4 cellular contexts compared by ENCODE assay signal in the genomic region with DNA sequence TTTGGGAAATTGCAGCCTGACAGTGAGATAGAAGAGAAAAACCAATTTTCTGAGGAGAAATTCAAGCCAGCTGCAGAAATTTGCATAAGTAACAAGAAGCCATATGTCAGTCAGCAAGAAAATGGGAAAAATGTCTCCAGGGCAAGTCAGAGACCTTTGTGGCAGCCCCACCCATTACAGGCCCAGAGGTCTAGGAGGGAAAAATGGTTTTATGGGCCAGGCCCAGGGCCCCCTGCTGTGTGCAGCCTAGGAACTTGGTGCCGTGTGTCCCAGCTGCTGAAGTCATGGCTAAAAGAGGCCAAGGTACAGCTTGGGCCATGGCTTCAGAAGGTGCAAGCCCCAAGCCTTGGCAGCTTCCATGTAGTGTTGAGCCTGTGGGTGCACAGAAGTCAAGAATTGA.
DNase-seq lines count a peak whose midpoint lies in the region; ATAC-seq, FAIRE-seq and TF ChIP-seq lines count a peak whose summit lies in the region.
"Not testable (repeated sequence)": the region's sequence is repeated elsewhere in the genome, so short reads cannot be mapped to it uniquely, and the experiment has no call there.

No MANE protein-coding gene starts in this region.

- H3K27ac ChIP-seq in A549; HEK293 (ENCODE audit: extremely low read depth, low read depth, low read length); HepG2 (ENCODE audit: extremely low read length, insufficient read depth, low read length): not testable (repeated sequence)

- not testable (repeated sequence) for H3K9me3 ChIP-seq in A549; HEK293 (ENCODE audit: control insufficient read depth, insufficient read depth, low read depth, low read length); HepG2 (ENCODE audit: low read length)

- in situ Hi-C loops in HepG2 (cut with HindIII; ENCODE audit: extremely low pct_ligation_motif_present, low pct_unique_long_range_greater_than_20kb), result not testable (repeated sequence)

- H3K9ac ChIP-seq in HepG2 (ENCODE audit: insufficient read depth, low read depth, low read length), result not testable (repeated sequence)

- ATAC-seq in A549, HepG2: not testable (repeated sequence)

- H3K4me2 ChIP-seq in A549; HepG2 (ENCODE audit: low read depth, low read length): not testable (repeated sequence)

- not testable (repeated sequence) for H3K36me3 ChIP-seq in HEK293 (ENCODE audit: control insufficient read depth in 2 of 2, insufficient read depth in 1 of 2, low read length in 2 of 2); HepG2 (replicated peaks in 1 of 2; ENCODE audit: control insufficient read depth in 1 of 2, insufficient read depth in 2 of 2, low read length in 2 of 2)

- H3K4me3 ChIP-seq in A549; HEK293 (ENCODE audit: low read depth, low read length); HepG2 (replicated peaks in 1 of 3; ENCODE audit: insufficient read depth in 1 of 3, low read depth in 2 of 3, low read length in 3 of 3): not testable (repeated sequence)

- not testable (repeated sequence) for TF ChIP-seq POLR2A in A549 (IDR thresholded peaks at IDR 0.05; ENCODE audit: low read length); HepG2 (IDR thresholded peaks at IDR 0.05; ENCODE audit: insufficient read depth in 1 of 2, low read depth in 2 of 2, low read length in 2 of 2)

- WGBS in A549 (ENCODE audit: missing lambda C conversion rate), result 40% methylated on average over 1 of the region's 1 CpG
- WGBS in HepG2 (ENCODE audit: low lambda C conversion rate), result 67% methylated on average over 1 of the region's 1 CpG

- TF ChIP-seq EP300 in A549 (IDR thresholded peaks at IDR 0.05); HepG2 (IDR thresholded peaks at IDR 0.05; ENCODE audit: low read depth in 2 of 2, low read length in 2 of 2); HepG2 (CRISPR knock-in tag; IDR thresholded peaks at IDR 0.05; ENCODE audit: borderline replicate concordance): not testable (repeated sequence)

- TF ChIP-seq RAD21 in A549 (conservative IDR thresholded peaks at IDR 0.05 in 1 of 2, IDR thresholded peaks at IDR 0.05 in 1 of 2); HepG2 (CRISPR knock-in tag; IDR thresholded peaks at IDR 0.05): not testable (repeated sequence)

- not testable (repeated sequence) for H4K20me1 ChIP-seq in HepG2 (ENCODE audit: insufficient read depth, low read length)

- not testable (repeated sequence) for BruUV-seq in HepG2 (replicated peaks; lab: Mats Ljungman, UMichigan)

- not testable (repeated sequence) for H2AFZ ChIP-seq in HepG2 (ENCODE audit: low read length)

- intact Hi-C loops in HepG2 (cut with micrococcal nuclease; ENCODE audit: unreplicated experiment), result not testable (repeated sequence)

- not testable (repeated sequence) for H3K4me1 ChIP-seq in A549; HEK293 (ENCODE audit: control insufficient read depth, insufficient read depth, low read length)
- peaks cover 17% of the 10 kb centered on the region for H3K4me1 ChIP-seq in HepG2 (ENCODE audit: insufficient read depth, low read length)

- not testable (repeated sequence) for H3K27me3 ChIP-seq in HepG2 (ENCODE audit: control insufficient read depth in 1 of 2, insufficient read depth in 2 of 2, low read length in 2 of 2)

- not testable (repeated sequence) for DNase-seq in A549 (ENCODE audit: low read depth in 1 of 2, low spot score in 1 of 2); HepG2 (ENCODE audit: low spot score)
- peak; percentile 6 for DNase-seq in DMS 273 (lab: John Stamatoyannopoulos, UW; ENCODE audit: unreplicated experiment)

- CTCF ChIA-PET in A549 (lab: Yijun Ruan, JAX); HEK293 (lab: Yijun Ruan, JAX); HepG2 (lab: Yijun Ruan, JAX; ENCODE audit: low intra/inter-chr PET ratio, low total read pairs): not testable (repeated sequence)

- not testable (repeated sequence) for TF ChIP-seq CTCF in A549 (IDR thresholded peaks at IDR 0.05); HEK293 (tag by site-specific recombination; IDR thresholded peaks at IDR 0.05); HepG2 (CRISPR knock-in tag; IDR thresholded peaks at IDR 0.05)

- not testable (repeated sequence) for H3K79me2 ChIP-seq in HepG2 (ENCODE audit: insufficient read depth, low read length)

- POLR2A ChIA-PET in A549 (lab: Yijun Ruan, JAX); HEK293 (lab: Yijun Ruan, JAX); HepG2 (lab: Yijun Ruan, JAX): not testable (repeated sequence)

- FAIRE-seq in A549 (lab: Jason Lieb, UNC); HepG2 (lab: Jason Lieb, UNC): not testable (repeated sequence)

TF ChIP-seq in A549, 52 proteins besides CTCF, POLR2A, EP300 and RAD21:
- peak; percentile 26 for TF ChIP-seq ZFP36 (IDR thresholded peaks at IDR 0.05; ENCODE audit: borderline replicate concordance, partially characterized antibody)

TF ChIP-seq in HEK293, 187 proteins besides CTCF, POLR2A, EP300 and RAD21:
- TF ChIP-seq ZNF585B (tag by site-specific recombination; IDR thresholded peaks at IDR 0.05), result peak; percentile 90

TF ChIP-seq in HepG2, 621 proteins besides CTCF, POLR2A, EP300 and RAD21:
- TF ChIP-seq ZNF547 (CRISPR knock-in tag; IDR thresholded peaks at IDR 0.05), result peak; percentile 28; the same call in 1 of the 2 replicates
- TF ChIP-seq EHMT2 (IDR thresholded peaks at IDR 0.05; ENCODE audit: borderline replicate concordance, low read depth, low read length), result 0 out of 2 replicates have a peak, but pooled peaks have one; percentile 12
- peak; percentile 27; the same call in 1 of the 2 replicates for TF ChIP-seq SETDB1 (CRISPR knock-in tag; IDR thresholded peaks at IDR 0.05; ENCODE audit: borderline replicate concordance)
- TF ChIP-seq DZIP1 (CRISPR knock-in tag; IDR thresholded peaks at IDR 0.05), result 0 out of 2 replicates have a peak, but pooled peaks have one; percentile 46
- TF ChIP-seq HOXD1 (CRISPR knock-in tag; IDR thresholded peaks at IDR 0.05), result 0 out of 2 replicates have a peak, but pooled peaks have one; percentile 36
- TF ChIP-seq ZNF274 (CRISPR knock-in tag; IDR thresholded peaks at IDR 0.05), result 0 out of 2 replicates have a peak, but pooled peaks have one; percentile 55
- peak; percentile 70; the same call in 1 of the 2 replicates for TF ChIP-seq ZNF224 (CRISPR knock-in tag; IDR thresholded peaks at IDR 0.05)
- TF ChIP-seq ZNF709 (CRISPR knock-in tag; IDR thresholded peaks at IDR 0.05), result 0 out of 2 replicates have a peak, but pooled peaks have one; percentile 17
- 0 out of 2 replicates have a peak, but pooled peaks have one; percentile 50 for TF ChIP-seq ZNF256 (CRISPR knock-in tag; conservative IDR thresholded peaks at IDR 0.05)
